13 cellular contexts compared by ENCODE assay signal in genomic region chr21:33384851-33385331, GRCh38. TPM values are rescaled to one million over a fixed set of nuclear protein-coding genes. Genes with fewer than 3 reads are reported as not detected.
DNase-seq lines count a peak whose midpoint lies in the region; ATAC-seq and TF ChIP-seq lines count a peak whose summit lies in the region.
"Had no signal": no experiment of that assay in that cellular context is flagged by ENCODE, and none has a peak within 500 bp of the region (broad histone marks: within the 10 kb centered on the region; RNA-seq: fewer than 3 reads in every experiment).

No MANE protein-coding gene starts in this region.

- H3K27me3 ChIP-seq in CD4-positive, alpha-beta T cell (ENCODE audit: control insufficient read depth, insufficient read depth, low read length): no peaks in the 10 kb centered on the region
- H3K27me3 ChIP-seq: upper lobe of right lung had no signal

- H3K4me3 ChIP-seq in OCI-LY7 (ENCODE audit: low read depth, low read length, poor library complexity, severe bottlenecking): no peak overlapping the region
- H3K4me3 ChIP-seq: upper lobe of right lung had no signal

- H3K27ac ChIP-seq in CD4-positive, alpha-beta T cell (ENCODE audit: low read depth, low read length): peak overlapping the region; percentile 3
- peak overlapping the region; percentile 99 for H3K27ac ChIP-seq in OCI-LY7 (ENCODE audit: low read depth, low read length, poor library complexity, severe bottlenecking)
- H3K27ac ChIP-seq: epithelial cell of prostate, upper lobe of right lung, WERI-Rb-1 had no signal

- no peaks in the 10 kb centered on the region for H3K36me3 ChIP-seq in OCI-LY7 (ENCODE audit: insufficient read depth, low read length)
- H3K36me3 ChIP-seq: upper lobe of right lung, WERI-Rb-1 had no signal

- peaks cover 58% of the 10 kb centered on the region for H3K4me1 Mint-ChIP-seq in CD4-positive, alpha-beta T cell (ENCODE audit: low read depth)
- H3K4me1 Mint-ChIP-seq in activated naive CD4-positive, alpha-beta T cell treated with anti-CD3 and anti-CD28 coated beads, Interleukin-2, amount 50 U/mL, for 24 hours: peaks cover 58% of the 10 kb centered on the region
- H3K4me1 Mint-ChIP-seq in naive B cell: peaks cover 53 to 84% (median 65%) of the 10 kb centered on the region in 3 donors

- H3K27me3 Mint-ChIP-seq in CD4-positive, alpha-beta T cell: no peaks in the 10 kb centered on the region
- no peaks in the 10 kb centered on the region for H3K27me3 Mint-ChIP-seq in activated naive CD4-positive, alpha-beta T cell treated with anti-CD3 and anti-CD28 coated beads, Interleukin-2, amount 50 U/mL, for 24 hours
- no peaks in the 10 kb centered on the region for H3K27me3 Mint-ChIP-seq in naive B cell

- H3K79me2 ChIP-seq in OCI-LY7 (ENCODE audit: insufficient read depth, low read depth, low read length): no peaks in the 10 kb centered on the region; the same call in 1 of the 2 replicates

- intact Hi-C loops in CD4-positive, alpha-beta T cell (cut with DNase I, micrococcal nuclease): loop anchor here in 1 of 2 experiments (2.0 to 5.0 kb wide), 2 partner anchors 18 to 38 kb away; partner anchors contain the start of gene IFNGR2
- intact Hi-C loops in OCI-LY7 (cut with micrococcal nuclease; ENCODE audit: unreplicated experiment): no loop called here

- H3K9me2 ChIP-seq in OCI-LY7 (ENCODE audit: insufficient read depth, low read length): no peaks in the 10 kb centered on the region

- TF ChIP-seq CTCF in CD4-positive, alpha-beta T cell (IDR thresholded peaks at IDR 0.05): no peak
- no peak for TF ChIP-seq CTCF in OCI-LY7 (conservative IDR thresholded peaks at IDR 0.05; ENCODE audit: low read length)

- peak in 1 of 10 experiments; percentile 28 for DNase-seq in CD4-positive, alpha-beta T cell
- DNase-seq in OCI-LY7 (ENCODE audit: low spot score) (peak; percentile 28), naive B cell (no peak), SHP77 treated with DMSO at 0.1 percent for 48 hours (lab: John Stamatoyannopoulos, UW) (no peak), ureter (ENCODE audit: low spot score) (no peak), NCI-H1436 (lab: John Stamatoyannopoulos, UW) (no peak)
- DNase-seq: C1 segment of cervical spinal cord, occipital lobe, upper lobe of right lung, WERI-Rb-1 had no signal

- POLR2A ChIA-PET in CD4-positive, alpha-beta T cell (lab: Charles Lee): interaction anchor here (1.1 to 2.9 kb wide), 13 partner anchors 18 to 613 kb away, joined by 3 to 51 read pairs (median 8); partner anchors contain the start of genes DNAJC28, GART, IFNAR1 and IFNGR2
- POLR2A ChIA-PET in OCI-LY7 (lab: Charles Lee): interaction anchor here (0.7 to 1.8 kb wide), 11 partner anchors 9 to 89 kb away, joined by 3 to 9 read pairs (median 4); partner anchors contain the start of gene IFNGR2

- no peaks in the 10 kb centered on the region for H3K36me3 Mint-ChIP-seq in CD4-positive, alpha-beta T cell (ENCODE audit: low read depth)
- no peaks in the 10 kb centered on the region for H3K36me3 Mint-ChIP-seq in activated naive CD4-positive, alpha-beta T cell treated with anti-CD3 and anti-CD28 coated beads, Interleukin-2, amount 50 U/mL, for 24 hours
- H3K36me3 Mint-ChIP-seq in naive B cell: no peaks in the 10 kb centered on the region

- H2AFZ ChIP-seq in OCI-LY7 (ENCODE audit: low read length): no peak overlapping the region; the same call in 1 of the 2 replicates

- H4K20me1 ChIP-seq in OCI-LY7 (ENCODE audit: insufficient read depth, low read length): no peaks in the 10 kb centered on the region

- H3K9me3 ChIP-seq in CD4-positive, alpha-beta T cell (ENCODE audit: control insufficient read depth, low read length): no peaks in the 10 kb centered on the region
- H3K9me3 ChIP-seq in OCI-LY7 (ENCODE audit: low read length): no peaks in the 10 kb centered on the region
- H3K9me3 ChIP-seq: upper lobe of right lung had no signal

- H3K9me3 Mint-ChIP-seq in CD4-positive, alpha-beta T cell: no peaks in the 10 kb centered on the region
- H3K9me3 Mint-ChIP-seq in activated naive CD4-positive, alpha-beta T cell treated with anti-CD3 and anti-CD28 coated beads, Interleukin-2, amount 50 U/mL, for 24 hours: no peaks in the 10 kb centered on the region
- H3K9me3 Mint-ChIP-seq in naive B cell: no peaks in the 10 kb centered on the region

- H3K4me1 ChIP-seq in OCI-LY7 (ENCODE audit: insufficient read depth, low read length, poor library complexity, severe bottlenecking): peaks cover 76% of the 10 kb centered on the region

- peak; percentile 55 for ATAC-seq in CD4-positive, alpha-beta T cell (ENCODE audit: poor library complexity)
- no peak for ATAC-seq in naive B cell (ENCODE audit: low read depth in 2 of 2)
- no peak for ATAC-seq in HG03159 (IDR thresholded peaks at IDR 0.05; ENCODE audit: unreplicated experiment)
- ATAC-seq: upper lobe of right lung had no signal

- peak overlapping the region; percentile 95 for H3K27ac Mint-ChIP-seq in CD4-positive, alpha-beta T cell
- H3K27ac Mint-ChIP-seq in activated naive CD4-positive, alpha-beta T cell treated with anti-CD3 and anti-CD28 coated beads, Interleukin-2, amount 50 U/mL, for 24 hours: peak overlapping the region; percentile 70
- peak overlapping the region; percentile 95 to 99 (median 98) for H3K27ac Mint-ChIP-seq in naive B cell

- peak overlapping the region; percentile 89 for H3K4me3 Mint-ChIP-seq in CD4-positive, alpha-beta T cell
- H3K4me3 Mint-ChIP-seq in activated naive CD4-positive, alpha-beta T cell treated with anti-CD3 and anti-CD28 coated beads, Interleukin-2, amount 50 U/mL, for 24 hours: peak overlapping the region; percentile 79
- H3K4me3 Mint-ChIP-seq in naive B cell: peak overlapping the region in 4 of 8 donors; percentile 69 to 93 (median 86)

- CTCF ChIA-PET in CD4-positive, alpha-beta T cell (lab: Charles Lee): interaction anchor here (0.8 to 5.3 kb wide), 5 partner anchors 11 to 188 kb away, joined by 3 to 34 read pairs (median 3); no protein-coding TSS in a partner anchor
- CTCF ChIA-PET in OCI-LY7 (lab: Charles Lee; ENCODE audit: unreplicated experiment): interaction anchor here (0.6 kb wide), 1 partner anchor 69 kb away, joined by 3 read pairs; no protein-coding TSS in a partner anchor

- H3K4me2 ChIP-seq in OCI-LY7 (ENCODE audit: low read length): peak overlapping the region; percentile 21

- BruUV-seq in OCI-LY7 (replicated peaks; lab: Mats Ljungman, UMichigan): no TSS peak

RNA-seq across cellular contexts. Expression of gene IFNGR2, which starts 18.3 kb away (rescaled TPM):
- total RNA-seq in CD4-positive, alpha-beta T cell: 10 to 100 TPM; 14.6 to 17.7 TPM
- total RNA-seq in OCI-LY7 (2014; rRNA removed; shearing (Covaris generic)): 61.0 and 86.9 TPM in 2 replicates
- total RNA-seq in OCI-LY7 (2022) (70.2 and 83.5 TPM in 2 replicates), ureter (59.0 TPM)
- 100 to 1,000 TPM; 120 to 177 (median 144) TPM for polyA plus RNA-seq in naive B cell (ENCODE audit: low read depth in 6 of 6)
